Comparison of ENCODE assay signal across 8 cellular contexts in the genomic region with DNA sequence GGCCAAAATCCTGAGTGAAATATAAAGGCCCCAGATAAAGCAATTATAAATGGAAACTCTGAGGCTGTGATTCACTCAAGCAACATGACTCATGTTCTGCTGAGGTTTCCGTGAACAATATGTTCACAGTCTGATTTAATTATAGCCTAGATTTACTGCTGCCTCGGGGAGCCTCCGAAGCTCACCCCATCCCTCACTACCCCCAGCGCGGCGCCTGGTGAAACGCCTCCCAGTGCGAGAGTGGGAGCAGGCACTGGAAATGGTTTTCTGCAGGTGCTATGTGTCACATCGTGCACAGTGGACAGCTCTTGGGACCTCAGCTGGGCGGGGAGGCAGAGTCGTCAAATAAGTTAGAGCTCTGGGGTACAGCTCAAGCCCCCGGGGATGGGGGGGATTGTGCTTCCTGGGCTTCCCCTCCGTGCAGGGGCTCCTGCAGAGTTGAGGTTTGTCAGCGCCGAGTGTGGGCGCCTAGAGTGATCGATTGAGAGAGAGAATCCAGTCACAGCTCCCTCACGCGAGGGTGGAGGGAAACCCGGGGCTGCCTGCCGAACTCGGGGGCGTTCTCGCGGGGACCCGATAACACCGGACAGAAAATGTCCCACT.
DNase-seq lines count a peak whose midpoint lies in the region; ATAC-seq, FAIRE-seq and TF ChIP-seq lines count a peak whose summit lies in the region.

No MANE protein-coding gene starts in this region.

- ATAC-seq in GM21390 (IDR thresholded peaks at IDR 0.05; ENCODE audit: unreplicated experiment) (no peak), HG03280 (IDR thresholded peaks at IDR 0.05; ENCODE audit: unreplicated experiment) (no peak)

- peak overlapping the region; percentile 48 for H2AFZ ChIP-seq in endothelial cell of umbilical vein (ENCODE audit: low read depth, low read length)

- no peak for TF ChIP-seq POLR2A in endothelial cell of umbilical vein (IDR thresholded peaks at IDR 0.05; ENCODE audit: low read depth, low read length)

- POLR2A ChIA-PET in endothelial cell of umbilical vein (lab: Charles Lee), result no interaction called here

- DNase-seq in EL, result peak; percentile 60
- peak; percentile 70 for DNase-seq in NOMO-1 treated with DMSO at 0.1 percent for 48 hours (lab: John Stamatoyannopoulos, UW; ENCODE audit: unreplicated experiment)
- DNase-seq in endothelial cell of umbilical vein (ENCODE audit: low read depth, low spot score), result peak; percentile 46
- peak; percentile 52 for DNase-seq in putamen (ENCODE audit: low spot score)
- DNase-seq in NCI-H128 (lab: John Stamatoyannopoulos, UW; ENCODE audit: unreplicated experiment), result no peak
- DNase-seq in GM20000 (ENCODE audit: low spot score), result no peak

- H3K79me2 ChIP-seq in endothelial cell of umbilical vein (ENCODE audit: control insufficient read depth, insufficient read depth, low read length), result no peaks in the 10 kb centered on the region

- H4K20me1 ChIP-seq in endothelial cell of umbilical vein (replicated peaks; ENCODE audit: control insufficient read depth, extremely low read depth, insufficient read depth, low read length), result no peaks in the 10 kb centered on the region

- intact Hi-C loops in endothelial cell of umbilical vein (cut with micrococcal nuclease), result loop anchor here (5.0 kb wide), 1 partner anchor 81 kb away; no protein-coding TSS in a partner anchor

- TF ChIP-seq CTCF in endothelial cell of umbilical vein (IDR thresholded peaks at IDR 0.05; ENCODE audit: extremely low read depth in 1 of 2, insufficient read depth in 1 of 2, low read depth in 1 of 2, low read length in 2 of 2), result no peak
- TF ChIP-seq CTCF in GM20000 (IDR thresholded peaks at IDR 0.05; ENCODE audit: extremely low read depth, missing control alignments), result no peak

- H3K27ac ChIP-seq in endothelial cell of umbilical vein (ENCODE audit: insufficient read depth, low read depth, low read length), result peak overlapping the region; percentile 57

- H3K4me1 ChIP-seq in endothelial cell of umbilical vein (ENCODE audit: control insufficient read depth, extremely low read depth, insufficient read depth, low read length), result no peaks in the 10 kb centered on the region

- H3K9ac ChIP-seq in endothelial cell of umbilical vein (replicated peaks; ENCODE audit: extremely low read depth, insufficient read depth, low read length), result no peak overlapping the region

- no peaks in the 10 kb centered on the region for H3K9me1 ChIP-seq in endothelial cell of umbilical vein (replicated peaks; ENCODE audit: control insufficient read depth, extremely low read depth, insufficient read depth, low read length)

- no peaks in the 10 kb centered on the region for H3K27me3 ChIP-seq in endothelial cell of umbilical vein (ENCODE audit: control insufficient read depth in 2 of 2, insufficient read depth in 2 of 2, low read length in 2 of 2)

- no peak overlapping the region for H3K4me3 ChIP-seq in endothelial cell of umbilical vein (replicated peaks in 1 of 3; ENCODE audit: insufficient read depth in 1 of 3, low read depth in 1 of 3, low read length in 3 of 3)

- FAIRE-seq in endothelial cell of umbilical vein (lab: Jason Lieb, UNC), result peak; percentile 73

- BruUV-seq in endothelial cell of umbilical vein (replicated peaks; lab: Mats Ljungman, UMichigan), result no TSS peak

- no peaks in the 10 kb centered on the region for H3K9me3 ChIP-seq in endothelial cell of umbilical vein (replicated peaks; ENCODE audit: control insufficient read depth, insufficient read depth, low read length)

- no peaks in the 10 kb centered on the region for H3K36me3 ChIP-seq in endothelial cell of umbilical vein (ENCODE audit: control insufficient read depth in 2 of 2, extremely low read depth in 1 of 2, insufficient read depth in 2 of 2, low read length in 2 of 2)

- dilution Hi-C loops in endothelial cell of umbilical vein (cut with MboI; ENCODE audit: extremely low pct_ligation_motif_present, low sequenced_read_pairs), result no loop called here

- CTCF ChIA-PET in endothelial cell of umbilical vein (lab: Charles Lee), result interaction anchor here (1.1 kb wide), 1 partner anchor 13 kb away, joined by 3 read pairs; no protein-coding TSS in a partner anchor

- H3K4me2 ChIP-seq in endothelial cell of umbilical vein (ENCODE audit: insufficient read depth, low read length), result no peak overlapping the region

TF ChIP-seq in endothelial cell of umbilical vein, 7 proteins besides CTCF, POLR2A, EP300 and RAD21:
- TF ChIP-seq, protein P1, sequence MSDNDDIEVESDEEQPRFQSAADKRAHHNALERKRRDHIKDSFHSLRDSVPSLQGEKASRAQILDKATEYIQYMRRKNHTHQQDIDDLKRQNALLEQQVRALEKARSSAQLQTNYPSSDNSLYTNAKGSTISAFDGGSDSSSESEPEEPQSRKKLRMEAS (IDR thresholded peaks at IDR 0.05; ENCODE audit: insufficient read depth, insufficient read length), result no peak
- no peak for TF ChIP-seq GATA2 (IDR thresholded peaks at IDR 0.05; ENCODE audit: insufficient read depth, insufficient read length, low read depth, low read length)
- peak; percentile 45 for TF ChIP-seq JUN (IDR thresholded peaks at IDR 0.05; ENCODE audit: borderline replicate concordance, insufficient read depth, insufficient read length, low read depth)
- peak; percentile 67 for TF ChIP-seq FOS (IDR thresholded peaks at IDR 0.05; ENCODE audit: borderline replicate concordance, insufficient read depth, low read length)

Comparison
In these comparisons a context has a peak if more than half of its experiments do, and no peak if none do; other contexts are left out.
1. DNase-seq: peak in EL (single experiment), NOMO-1 treated with DMSO at 0.1 percent for 48 hours (single experiment), endothelial cell of umbilical vein (single experiment) and putamen (single experiment); none in NCI-H128 (single experiment) and GM20000 (single experiment).